In the genomic region with DNA sequence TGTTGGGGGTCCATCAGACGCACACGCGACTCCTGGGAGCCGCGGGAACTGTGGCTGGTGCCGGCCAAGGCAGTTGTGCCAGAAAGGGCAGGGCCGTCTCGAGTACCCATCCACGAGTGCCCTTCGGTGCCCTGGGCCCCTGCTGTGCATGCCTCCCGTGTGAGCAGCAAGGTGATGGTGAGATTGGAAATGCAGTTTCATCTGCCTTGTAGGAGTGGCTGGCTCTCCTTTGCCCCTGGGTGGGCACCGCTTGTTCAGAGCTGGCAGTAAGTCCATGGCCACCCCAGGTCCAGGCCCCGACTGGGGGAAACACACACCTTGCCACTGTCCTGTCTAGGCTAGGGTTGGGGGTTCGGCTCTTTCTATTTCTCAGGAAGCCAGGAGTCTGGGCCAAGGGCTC, we compare ENCODE assay signal across 22 cellular contexts. TPM values are rescaled to one million over a fixed set of nuclear protein-coding genes. Genes with fewer than 3 reads are reported as not detected.
"Had no signal": no experiment of that assay in that cellular context is flagged by ENCODE, and none has a peak within 500 bp of the region (broad histone marks: within the 10 kb centered on the region; RNA-seq: fewer than 3 reads in every experiment).

No MANE protein-coding gene starts in this region.

- H3K4me2 ChIP-seq: SK-N-SH had no signal

- H3K4me3 ChIP-seq: K562, SJCRH30 had no signal

- H3K4me3 Mint-ChIP-seq: activated CD4-positive, alpha-beta memory T cell treated with anti-CD3 and anti-CD28 coated beads for 36 hours; activated CD4-positive, alpha-beta T cell treated with anti-CD3 and anti-CD28 coated beads, Interleukin-2, amount 10 ng/mL, durations not matched to agents 7 days and 5 days; activated naive CD4-positive, alpha-beta T cell treated with anti-CD3 and anti-CD28 coated beads for 36 hours; activated naive CD8-positive, alpha-beta T cell; activated T-cell treated with anti-CD3 and anti-CD28 coated beads, Interleukin-2, amount 50 U/mL, for 4 hours had no signal

- H3K36me3 ChIP-seq: brain microvascular endothelial cell, SJCRH30 had no signal

- H3K9me3 Mint-ChIP-seq: activated CD4-positive, alpha-beta memory T cell treated with anti-CD3 and anti-CD28 coated beads for 36 hours; activated CD4-positive, alpha-beta T cell treated with anti-CD3 and anti-CD28 coated beads, Interleukin-2, amount 10 ng/mL, durations not matched to agents 7 days and 5 days; activated naive CD4-positive, alpha-beta T cell treated with anti-CD3 and anti-CD28 coated beads for 36 hours; activated T-cell treated with anti-CD3 and anti-CD28 coated beads, Interleukin-2, amount 50 U/mL, for 4 hours had no signal

- H3K9me3 ChIP-seq: SJCRH30, SK-N-SH had no signal

- H3K27me3 ChIP-seq: SJCRH30 had no signal

- H3K36me3 Mint-ChIP-seq: activated CD4-positive, alpha-beta memory T cell treated with anti-CD3 and anti-CD28 coated beads for 36 hours; activated naive CD8-positive, alpha-beta T cell had no signal

- H3K9ac ChIP-seq: SK-N-SH had no signal

- H3K4me1 ChIP-seq: SJCRH30 had no signal

- ATAC-seq: activated T-cell treated with anti-CD3 and anti-CD28 coated beads, Interleukin-2, amount 50 U/mL, for 4 hours; K562 had no signal

- H3K27ac Mint-ChIP-seq: activated CD4-positive, alpha-beta memory T cell treated with anti-CD3 and anti-CD28 coated beads for 36 hours; activated CD4-positive, alpha-beta T cell treated with anti-CD3 and anti-CD28 coated beads, Interleukin-2, amount 10 ng/mL, durations not matched to agents 7 days and 5 days; activated naive CD4-positive, alpha-beta T cell treated with anti-CD3 and anti-CD28 coated beads for 36 hours; activated naive CD8-positive, alpha-beta T cell had no signal

- DNase-seq: activated CD4-positive, alpha-beta memory T cell treated with anti-CD3 and anti-CD28 coated beads for 36 hours; activated CD4-positive, alpha-beta T cell treated with anti-CD3 and anti-CD28 coated beads, Interleukin-2, amount 10 ng/mL, durations not matched to agents 7 days and 5 days; activated CD4-positive, CD25-positive, alpha-beta regulatory T cell; activated CD8-positive, alpha-beta memory T cell treated with anti-CD3 and anti-CD28 coated beads for 24 hours; activated gamma-delta T cell; activated naive CD4-positive, alpha-beta T cell treated with anti-CD3 and anti-CD28 coated beads for 36 hours; activated T-cell treated with anti-CD3 and anti-CD28 coated beads, Interleukin-2, amount 50 U/mL, for 4 hours; amygdala; brain microvascular endothelial cell; Kasumi-1; NCI-H1105 treated with DMSO at 0.1 percent for 48 hours; NCI-H1436 treated with DMSO at 0.1 percent for 48 hours; NCI-H187; NCI-H2081; NCI-H510A treated with DMSO at 0.1 percent for 48 hours; NCI-H69; SJCRH30; SK-N-SH; T-helper 1 cell had no signal

- H3K27ac ChIP-seq: brain microvascular endothelial cell, SJCRH30, VCaP had no signal

RNA-seq across cellular contexts. Expression of gene NKD2, which starts 5.7 kb away (rescaled TPM):
- total RNA-seq: SJCRH30 had no signal
